In the genomic region with DNA sequence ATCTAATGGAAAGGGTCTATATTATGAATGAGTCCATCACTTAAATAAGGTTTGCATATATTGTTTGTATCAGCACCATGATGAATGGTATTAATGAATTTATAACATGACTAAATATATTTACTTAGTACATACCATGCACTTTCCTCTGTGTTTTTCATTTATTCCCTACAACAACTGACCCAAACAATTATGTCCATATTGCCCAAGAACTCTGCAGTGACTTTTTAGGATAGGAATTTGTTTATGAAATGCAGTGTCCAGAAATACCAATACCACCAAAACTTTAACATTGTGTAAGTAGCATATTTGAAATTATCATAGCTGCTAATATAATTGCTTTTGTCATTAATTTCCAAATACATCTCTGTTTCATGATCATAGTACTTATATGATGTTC, we compare ENCODE assay signal across 18 cellular contexts.
"Had no signal": no experiment of that assay in that cellular context is flagged by ENCODE, and none has a peak within 500 bp of the region (broad histone marks: within the 10 kb centered on the region; RNA-seq: fewer than 3 reads in every experiment).

No MANE protein-coding gene starts in this region.

- H3K9me3 ChIP-seq: gastrocnemius medialis, heart right ventricle, lower lobe of right lung, right atrium auricular region had no signal

- ATAC-seq: activated CD4-positive, alpha-beta T cell treated with anti-CD3 and anti-CD28 coated beads for 36 hours; activated CD8-positive, alpha-beta memory T cell treated with anti-CD3 and anti-CD28 coated beads, Interleukin-2, amount 10 ng/mL, durations not matched to agents 7 days and 5 days; esophagus mucosa; gastrocnemius medialis; heart right ventricle; left colon; lower lobe of right lung; stimulated activated naive CD8-positive, alpha-beta T cell treated with anti-CD3 and anti-CD28 coated beads, Interleukin-15, Interleukin-2, amounts not matched to agents 100 U/mL and 50 U/mL, for 24 hours had no signal

- H3K4me3 ChIP-seq: cardiac muscle cell, gastrocnemius medialis, heart right ventricle, lower lobe of right lung, right atrium auricular region, skin epidermis had no signal

- H3K27me3 ChIP-seq: cardiac muscle cell, gastrocnemius medialis, heart right ventricle, right atrium auricular region had no signal

- DNase-seq: activated CD4-positive, alpha-beta memory T cell treated with anti-CD3 and anti-CD28 coated beads for 36 hours; activated CD4-positive, alpha-beta T cell treated with anti-CD3 and anti-CD28 coated beads for 36 hours; activated CD8-positive, alpha-beta memory T cell treated with anti-CD3 and anti-CD28 coated beads, Interleukin-2, amount 10 ng/mL, durations not matched to agents 7 days and 5 days; activated naive CD4-positive, alpha-beta T cell treated with anti-CD3 and anti-CD28 coated beads, Interleukin-2, amount 10 ng/mL, durations not matched to agents 7 days and 5 days; activated T-cell treated with anti-CD3 and anti-CD28 coated beads, Interleukin-2, amount 50 U/mL, for 24 hours; gastrocnemius medialis; heart right ventricle; left colon; lower lobe of right lung; nephron progenitor cell; stimulated activated CD4-positive, alpha-beta T cell treated with anti-CD3 and anti-CD28 coated beads, Interleukin-4, amount 100 ng/mL, for 24 hours; stimulated activated CD8-positive, alpha-beta memory T cell treated with anti-CD3 and anti-CD28 coated beads, Interleukin-4, amount 100 ng/mL, for 48 hours; stimulated activated naive CD8-positive, alpha-beta T cell treated with anti-CD3 and anti-CD28 coated beads, Interleukin-15, Interleukin-2, amounts not matched to agents 100 U/mL and 50 U/mL, for 24 hours; T-helper 2 cell had no signal

- H3K27ac ChIP-seq: cardiac muscle cell, gastrocnemius medialis, heart right ventricle, lower lobe of right lung, right atrium auricular region, skin epidermis had no signal
